11 cellular contexts compared by ENCODE assay signal in the genomic region with DNA sequence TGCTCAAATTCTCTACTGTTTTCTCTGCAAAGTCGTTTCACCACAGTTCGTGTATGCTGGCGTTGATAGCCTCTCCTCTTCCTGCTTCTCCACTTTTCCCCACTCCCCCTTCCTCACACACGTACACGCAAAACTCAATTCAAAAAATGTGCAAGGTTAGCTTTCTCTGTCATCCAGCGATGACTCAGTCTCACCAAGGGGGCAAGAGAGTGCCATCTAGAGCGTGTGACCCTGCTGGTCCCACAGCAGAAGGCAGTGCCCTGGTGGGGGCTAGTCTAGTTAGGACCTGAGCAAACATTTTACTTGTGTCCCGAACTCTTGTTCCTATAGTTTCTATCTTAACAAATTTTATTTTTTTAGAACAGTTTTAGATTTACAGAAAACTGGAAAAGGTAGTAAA.
DNase-seq lines count a peak whose midpoint lies in the region; ATAC-seq lines count a peak whose summit lies in the region.
"Had no signal": no experiment of that assay in that cellular context is flagged by ENCODE, and none has a peak within 500 bp of the region (broad histone marks: within the 10 kb centered on the region; RNA-seq: fewer than 3 reads in every experiment).

No MANE protein-coding gene starts in this region.

- H3K36me3 ChIP-seq in naive thymus-derived CD4-positive, alpha-beta T cell (ENCODE audit: control insufficient read depth in 2 of 3, insufficient read depth in 3 of 3, low read length in 3 of 3) = peaks cover 0 to 5% (median 0%) of the 10 kb centered on the region in 3 experiments
- H3K36me3 ChIP-seq: cardiac muscle cell, thoracic aorta had no signal

- H3K9me3 Mint-ChIP-seq in activated T-helper 17 cell treated with anti-CD3 and anti-CD28 coated beads, Interleukin-2, amount 50 U/mL, for 72 hours = no peaks in the 10 kb centered on the region
- H3K9me3 Mint-ChIP-seq in naive thymus-derived CD4-positive, alpha-beta T cell = no peaks in the 10 kb centered on the region

- H3K27ac ChIP-seq in naive thymus-derived CD4-positive, alpha-beta T cell (ENCODE audit: low read depth, low read length) = no peak overlapping the region
- H3K27ac ChIP-seq: cardiac muscle cell, thoracic aorta had no signal

- H3K27me3 Mint-ChIP-seq in activated T-helper 17 cell treated with anti-CD3 and anti-CD28 coated beads, Interleukin-2, amount 50 U/mL, for 72 hours = no peaks in the 10 kb centered on the region
- no peaks in the 10 kb centered on the region for H3K27me3 Mint-ChIP-seq in naive thymus-derived CD4-positive, alpha-beta T cell

- peaks cover 51% of the 10 kb centered on the region for H3K4me1 Mint-ChIP-seq in activated T-helper 17 cell treated with anti-CD3 and anti-CD28 coated beads, Interleukin-2, amount 50 U/mL, for 72 hours
- H3K4me1 Mint-ChIP-seq in naive thymus-derived CD4-positive, alpha-beta T cell = peaks cover 51 to 90% (median 84%) of the 10 kb centered on the region in 7 donors

- peaks cover 13 to 39% of the 10 kb centered on the region in 2 donors for H3K4me1 ChIP-seq in naive thymus-derived CD4-positive, alpha-beta T cell (ENCODE audit: control insufficient read depth in 2 of 2, insufficient read depth in 2 of 2, low read length in 2 of 2)

- H3K4me3 ChIP-seq in naive thymus-derived CD4-positive, alpha-beta T cell (ENCODE audit: low read length) = no peak overlapping the region
- H3K4me3 ChIP-seq: cardiac muscle cell, thoracic aorta had no signal

- intact Hi-C loops in naive thymus-derived CD4-positive, alpha-beta T cell (cut with micrococcal nuclease) = loop anchor here (2.0 to 5.0 kb wide), 3 partner anchors 14 to 88 kb away; no protein-coding TSS in a partner anchor

- peak; percentile 45 for DNase-seq in GDM1 (lab: John Stamatoyannopoulos, UW)
- DNase-seq in Kasumi-1 (lab: John Stamatoyannopoulos, UW) = peak; percentile 77 to 84
- no peak for DNase-seq in naive thymus-derived CD4-positive, alpha-beta T cell
- no peak for DNase-seq in D341Med (ENCODE audit: low spot score)
- DNase-seq in epidermal melanocyte (ENCODE audit: insufficient read length, low spot score) = no peak
- no peak for DNase-seq in cerebellar cortex (ENCODE audit: low spot score)
- DNase-seq: activated CD8-positive, alpha-beta memory T cell treated with anti-CD3 and anti-CD28 coated beads, Interleukin-2, amount 50 U/mL, for 48 hours; hippocampal formation had no signal

- ATAC-seq in activated T-helper 17 cell treated with anti-CD3 and anti-CD28 coated beads, Interleukin-2, amount 50 U/mL, for 72 hours (replicated peaks) = peak; percentile 71
- ATAC-seq in naive thymus-derived CD4-positive, alpha-beta T cell = peak; percentile 63

- POLR2A ChIA-PET in naive thymus-derived CD4-positive, alpha-beta T cell (lab: Charles Lee) = no interaction called here

- H3K27me3 ChIP-seq in naive thymus-derived CD4-positive, alpha-beta T cell (ENCODE audit: control insufficient read depth in 2 of 2, insufficient read depth in 2 of 2, low read length in 2 of 2) = no peaks in the 10 kb centered on the region
- H3K27me3 ChIP-seq: cardiac muscle cell had no signal

- CTCF ChIA-PET in naive thymus-derived CD4-positive, alpha-beta T cell (lab: Charles Lee) = no interaction called here

- H3K27ac Mint-ChIP-seq in activated T-helper 17 cell treated with anti-CD3 and anti-CD28 coated beads, Interleukin-2, amount 50 U/mL, for 72 hours = peak overlapping the region; percentile 91
- peak overlapping the region in 7 of 9 donors; percentile 0 to 84 (median 43) for H3K27ac Mint-ChIP-seq in naive thymus-derived CD4-positive, alpha-beta T cell

- peak overlapping the region; percentile 80 for H3K4me3 Mint-ChIP-seq in activated T-helper 17 cell treated with anti-CD3 and anti-CD28 coated beads, Interleukin-2, amount 50 U/mL, for 72 hours
- H3K4me3 Mint-ChIP-seq in naive thymus-derived CD4-positive, alpha-beta T cell = peak overlapping the region in 8 of 10 donors; percentile 1 to 81 (median 54)

- peaks cover 47% of the 10 kb centered on the region for H3K36me3 Mint-ChIP-seq in activated T-helper 17 cell treated with anti-CD3 and anti-CD28 coated beads, Interleukin-2, amount 50 U/mL, for 72 hours (ENCODE audit: low read depth)
- H3K36me3 Mint-ChIP-seq in naive thymus-derived CD4-positive, alpha-beta T cell = peaks cover 0 to 44% (median 4%) of the 10 kb centered on the region in 5 donors

- H3K9me3 ChIP-seq in naive thymus-derived CD4-positive, alpha-beta T cell (ENCODE audit: control insufficient read depth in 2 of 3, low read length in 3 of 3) = no peaks in the 10 kb centered on the region
- H3K9me3 ChIP-seq: thoracic aorta had no signal

Comparison
In these comparisons a context has a peak if more than half of its experiments do, and no peak if none do; other contexts are left out.
1. DNase-seq: peak in GDM1 (single experiment) and Kasumi-1 (2 of 2); none in naive thymus-derived CD4-positive, alpha-beta T cell (0 of 9), D341Med (single experiment), epidermal melanocyte (single experiment) and cerebellar cortex (single experiment).